21 cellular contexts compared by ENCODE assay signal in genomic region chr10:30537586-30537985, GRCh38.
DNase-seq lines count a peak whose midpoint lies in the region; ATAC-seq and TF ChIP-seq lines count a peak whose summit lies in the region.
"Had no signal": no experiment of that assay in that cellular context is flagged by ENCODE, and none has a peak within 500 bp of the region (broad histone marks: within the 10 kb centered on the region; RNA-seq: fewer than 3 reads in every experiment).

No MANE protein-coding gene starts in this region.

- H3K9ac ChIP-seq in parathyroid adenoma = no peak overlapping the region

- no peaks in the 10 kb centered on the region for H3K9me3 Mint-ChIP-seq in stimulated activated naive CD8-positive, alpha-beta T cell treated with anti-CD3 and anti-CD28 coated beads, Interleukin-15, amount 100 ng/mL, for 72 hours
- H3K9me3 Mint-ChIP-seq: activated CD4-positive, alpha-beta T cell treated with anti-CD3 and anti-CD28 coated beads, Interleukin-2, amount 10 ng/mL, durations not matched to agents 24 days and 14 days; activated naive CD4-positive, alpha-beta T cell treated with anti-CD3 and anti-CD28 coated beads, Interleukin-2, amount 10 ng/mL, durations not matched to agents 7 days and 5 days; IgD-negative memory B cell; naive thymus-derived CD8-positive, alpha-beta T cell had no signal

- H3K27me3 ChIP-seq in heart left ventricle (no peaks in the 10 kb centered on the region), gastroesophageal sphincter (no peaks in the 10 kb centered on the region), parathyroid adenoma (ENCODE audit: control insufficient read depth, insufficient read depth, low read length) (no peaks in the 10 kb centered on the region), vagina (no peaks in the 10 kb centered on the region)

- TF ChIP-seq EP300 in gastroesophageal sphincter (IDR thresholded peaks at IDR 0.05) = no peak

- intact Hi-C loops in heart left ventricle (cut with DNase I) = loop anchor here in 6 of 10 donors (2.0 to 10.0 kb wide), 4 partner anchors 45 to 145 kb away; no protein-coding TSS in a partner anchor
- intact Hi-C loops in Right ventricle myocardium inferior (cut with DNase I) = loop anchor here (2.0 to 5.0 kb wide), 3 partner anchors 45 to 145 kb away; no protein-coding TSS in a partner anchor
- intact Hi-C loops in vagina (cut with DNase I) = no loop called here

- peak overlapping the region; percentile 19 to 88 (median 66) for H3K27ac ChIP-seq in heart left ventricle
- peak overlapping the region in 3 of 4 donors; percentile 39 to 64 (median 40) for H3K27ac ChIP-seq in gastroesophageal sphincter
- H3K27ac ChIP-seq in parathyroid adenoma = peak overlapping the region; percentile 74
- peak overlapping the region; percentile 12 for H3K27ac ChIP-seq in vagina

- no peak overlapping the region for H3K27ac Mint-ChIP-seq in stimulated activated naive CD8-positive, alpha-beta T cell treated with anti-CD3 and anti-CD28 coated beads, Interleukin-15, amount 100 ng/mL, for 72 hours
- H3K27ac Mint-ChIP-seq: activated CD4-positive, alpha-beta T cell treated with anti-CD3 and anti-CD28 coated beads, Interleukin-2, amount 10 ng/mL, durations not matched to agents 24 days and 14 days; activated naive CD4-positive, alpha-beta T cell treated with anti-CD3 and anti-CD28 coated beads, Interleukin-2, amount 10 ng/mL, durations not matched to agents 7 days and 5 days; IgD-negative memory B cell; naive thymus-derived CD8-positive, alpha-beta T cell had no signal

- ATAC-seq in heart left ventricle = peak in 3 of 4 donors; percentile 33 to 41 (median 39)
- no peak for ATAC-seq in Right ventricle myocardium inferior
- no peak for ATAC-seq in gastroesophageal sphincter
- ATAC-seq in HG02588 (IDR thresholded peaks at IDR 0.05; ENCODE audit: unreplicated experiment) = no peak
- no peak for ATAC-seq in stimulated activated naive CD8-positive, alpha-beta T cell treated with anti-CD3 and anti-CD28 coated beads, Interleukin-15, amount 100 ng/mL, for 72 hours
- ATAC-seq: naive thymus-derived CD8-positive, alpha-beta T cell; stimulated activated naive CD8-positive, alpha-beta T cell treated with anti-CD3 and anti-CD28 coated beads, Interleukin-15, Interleukin-2, amounts not matched to agents 100 U/mL and 50 U/mL, for 24 hours had no signal

- H3K4me2 ChIP-seq in parathyroid adenoma (ENCODE audit: low read length) = no peak overlapping the region

- WGBS in heart left ventricle, 4 donors = 23 to 41% (median 34%) methylated on average over 2 of the region's 2 CpGs
- 13 to 45% methylated on average over 2 of the region's 2 CpGs for WGBS in gastroesophageal sphincter (ENCODE audit: low coverage in 1 of 2), 2 donors

- no peaks in the 10 kb centered on the region for H3K36me3 ChIP-seq in heart left ventricle
- H3K36me3 ChIP-seq in gastroesophageal sphincter = no peaks in the 10 kb centered on the region
- H3K36me3 ChIP-seq in parathyroid adenoma (ENCODE audit: control insufficient read depth, insufficient read depth, low read length) = no peaks in the 10 kb centered on the region
- H3K36me3 ChIP-seq in vagina = no peaks in the 10 kb centered on the region

- H3K4me1 Mint-ChIP-seq in stimulated activated naive CD8-positive, alpha-beta T cell treated with anti-CD3 and anti-CD28 coated beads, Interleukin-15, amount 100 ng/mL, for 72 hours = peaks cover 25% of the 10 kb centered on the region

- TF ChIP-seq POLR2A in heart left ventricle (IDR thresholded peaks at IDR 0.05) = no peak
- no peak for TF ChIP-seq POLR2A in gastroesophageal sphincter (IDR thresholded peaks at IDR 0.05)
- no peak for TF ChIP-seq POLR2A in vagina (IDR thresholded peaks at IDR 0.05)

- H3K4me3 ChIP-seq in heart left ventricle (no peak overlapping the region), gastroesophageal sphincter (no peak overlapping the region), parathyroid adenoma (ENCODE audit: low read depth, low read length) (no peak overlapping the region), vagina (no peak overlapping the region)
- H3K4me3 ChIP-seq: coronary artery had no signal

- no peaks in the 10 kb centered on the region for H3K27me3 Mint-ChIP-seq in stimulated activated naive CD8-positive, alpha-beta T cell treated with anti-CD3 and anti-CD28 coated beads, Interleukin-15, amount 100 ng/mL, for 72 hours
- H3K27me3 Mint-ChIP-seq: IgD-negative memory B cell had no signal

- no peak overlapping the region for H2AFZ ChIP-seq in parathyroid adenoma

- DNase-seq in heart left ventricle = no peak
- no peak for DNase-seq in Right ventricle myocardium inferior (ENCODE audit: missing footprints)
- no peak for DNase-seq in vagina (ENCODE audit: extremely low spot score in 2 of 2)
- DNase-seq in cortex of kidney (lab: John Stamatoyannopoulos, UW) = no peak
- DNase-seq in stimulated activated naive CD8-positive, alpha-beta T cell treated with anti-CD3 and anti-CD28 coated beads, Interleukin-15, amount 100 ng/mL, for 72 hours = no peak
- DNase-seq: activated CD4-positive, alpha-beta T cell treated with anti-CD3 and anti-CD28 coated beads, Interleukin-2, amount 10 ng/mL, durations not matched to agents 24 days and 14 days; activated naive CD4-positive, alpha-beta T cell treated with anti-CD3 and anti-CD28 coated beads, Interleukin-2, amount 10 ng/mL, durations not matched to agents 7 days and 5 days; AML-193; amygdala; midbrain; naive thymus-derived CD8-positive, alpha-beta T cell; NCI-H1092 treated with DMSO at 0.1 percent for 48 hours; NCI-H2081 treated with DMSO at 0.1 percent for 48 hours; NCI-H446 treated with DMSO at 0.1 percent for 48 hours; right cardiac atrium; stimulated activated naive CD8-positive, alpha-beta T cell treated with anti-CD3 and anti-CD28 coated beads, Interleukin-15, Interleukin-2, amounts not matched to agents 100 U/mL and 50 U/mL, for 24 hours had no signal

- H3K4me1 ChIP-seq in heart left ventricle (peaks cover 0 to 86% (median 18%) of the 10 kb centered on the region in 12 donors), gastroesophageal sphincter (peaks cover 0 to 4% (median 4%) of the 10 kb centered on the region in 3 donors), parathyroid adenoma (peaks cover 7% of the 10 kb centered on the region), vagina (no peaks in the 10 kb centered on the region)

- H3K79me2 ChIP-seq in parathyroid adenoma = no peaks in the 10 kb centered on the region

- H3K9me3 ChIP-seq in heart left ventricle = peaks cover 0 to 5% (median 0%) of the 10 kb centered on the region in 12 donors
- H3K9me3 ChIP-seq in gastroesophageal sphincter = no peaks in the 10 kb centered on the region
- H3K9me3 ChIP-seq in parathyroid adenoma (ENCODE audit: control insufficient read depth, low read length) = no peaks in the 10 kb centered on the region
- no peaks in the 10 kb centered on the region for H3K9me3 ChIP-seq in vagina

- H3K4me3 Mint-ChIP-seq in stimulated activated naive CD8-positive, alpha-beta T cell treated with anti-CD3 and anti-CD28 coated beads, Interleukin-15, amount 100 ng/mL, for 72 hours = no peak overlapping the region
- H3K4me3 Mint-ChIP-seq: activated CD4-positive, alpha-beta T cell treated with anti-CD3 and anti-CD28 coated beads, Interleukin-2, amount 10 ng/mL, durations not matched to agents 24 days and 14 days; activated naive CD4-positive, alpha-beta T cell treated with anti-CD3 and anti-CD28 coated beads, Interleukin-2, amount 10 ng/mL, durations not matched to agents 7 days and 5 days; IgD-negative memory B cell; naive thymus-derived CD8-positive, alpha-beta T cell had no signal

- TF ChIP-seq CTCF in heart left ventricle (IDR thresholded peaks at IDR 0.05) (no peak), gastroesophageal sphincter (IDR thresholded peaks at IDR 0.05) (no peak), parathyroid adenoma (IDR thresholded peaks at IDR 0.05) (no peak), vagina (IDR thresholded peaks at IDR 0.05) (no peak)

Comparison
In these comparisons a context has a peak if more than half of its experiments do, and no peak if none do; other contexts are left out.
1. ATAC-seq: peak in heart left ventricle (3 of 4); none in Right ventricle myocardium inferior (single experiment), gastroesophageal sphincter (single experiment), HG02588 (single experiment) and stimulated activated naive CD8-positive, alpha-beta T cell treated with anti-CD3 and anti-CD28 coated beads, Interleukin-15, amount 100 ng/mL, for 72 hours (single experiment).
2. H3K27ac ChIP-seq: peak in every context shown above with its lines; median percentile 74 in parathyroid adenoma; 66 in heart left ventricle; 40 in gastroesophageal sphincter; 12 in vagina.